9 cellular contexts compared by ENCODE assay signal in genomic region chr10:95308389-95309302, GRCh38. TPM values are rescaled to one million over a fixed set of nuclear protein-coding genes. Genes with fewer than 3 reads are reported as not detected.
DNase-seq lines count a peak whose midpoint lies in the region; ATAC-seq and TF ChIP-seq lines count a peak whose summit lies in the region.
"Had no signal": no experiment of that assay in that cellular context is flagged by ENCODE, and none has a peak within 500 bp of the region (broad histone marks: within the 10 kb centered on the region; RNA-seq: fewer than 3 reads in every experiment).

No MANE protein-coding gene starts in this region.

- no peak overlapping the region for H3K27ac Mint-ChIP-seq in T-helper 17 cell
- H3K27ac Mint-ChIP-seq: dendritic cell treated with granulocyte-macrophage colony-stimulating factor and Interleukin-4, amounts not matched to agents 40 ng/mL and 50 ng/mL, for 4 days had no signal

- H3K9ac ChIP-seq in BLaER1 = no peak overlapping the region; the same call in 1 of the 2 replicates

- no peak for TF ChIP-seq POLR2A in right lobe of liver (IDR thresholded peaks at IDR 0.05)

- H3K27ac ChIP-seq in BLaER1 (peak overlapping the region; percentile 62), brain microvascular endothelial cell (peak overlapping the region; percentile 81), right lobe of liver (peak overlapping the region in 1 of 3 donors; percentile 24), upper lobe of right lung (no peak overlapping the region)

- peaks cover 3% of the 10 kb centered on the region for H3K36me3 Mint-ChIP-seq in T-helper 17 cell (ENCODE audit: low read depth)

- H3K36me3 ChIP-seq in BLaER1 (peaks cover 13% of the 10 kb centered on the region), brain microvascular endothelial cell (replicated peaks) (no peaks in the 10 kb centered on the region), right lobe of liver (peaks cover 0 to 2% (median 0%) of the 10 kb centered on the region in 4 donors), upper lobe of right lung (no peaks in the 10 kb centered on the region)

- DNase-seq in brain microvascular endothelial cell = peak; percentile 98
- DNase-seq in right lobe of liver = peak in 1 of 3 donors; percentile 70
- DNase-seq in upper lobe of right lung = peak; percentile 85
- DNase-seq in stimulated activated CD4-positive, alpha-beta T cell treated with anti-CD3 and anti-CD28 coated beads, Interleukin-4, amount 100 ng/mL, for 4 hours = no peak
- no peak for DNase-seq in T-helper 17 cell

- H3K4me3 ChIP-seq in BLaER1 (no peak overlapping the region), brain microvascular endothelial cell (ENCODE audit: low read depth, low read length) (no peak overlapping the region), right lobe of liver (no peak overlapping the region), upper lobe of right lung (no peak overlapping the region)

- TF ChIP-seq CTCF in brain microvascular endothelial cell (IDR thresholded peaks at IDR 0.05; ENCODE audit: low read depth, low read length, missing control alignments) (no peak), right lobe of liver (IDR thresholded peaks at IDR 0.05) (no peak), upper lobe of right lung (IDR thresholded peaks at IDR 0.05) (no peak)

- peak; percentile 96 for TF ChIP-seq EP300 in Ishikawa (IDR thresholded peaks at IDR 0.05; ENCODE audit: borderline replicate concordance)

- peak; percentile 16; the same call in 1 of the 2 replicates for TF ChIP-seq RAD21 in Ishikawa (IDR thresholded peaks at IDR 0.05; ENCODE audit: low read depth)

- H3K27me3 Mint-ChIP-seq in T-helper 17 cell = peaks cover 9% of the 10 kb centered on the region

- H3K27me3 ChIP-seq in BLaER1 (no peaks in the 10 kb centered on the region), brain microvascular endothelial cell (replicated peaks) (no peaks in the 10 kb centered on the region), right lobe of liver (no peaks in the 10 kb centered on the region), upper lobe of right lung (no peaks in the 10 kb centered on the region)

- WGBS in right lobe of liver (ENCODE audit: insufficient coverage, low coverage, low lambda C conversion rate, missing lambda C conversion rate) = 43% methylated on average over 8 of the region's 8 CpGs

- ATAC-seq in right lobe of liver (peak; percentile 43 to 80 (median 62)), upper lobe of right lung (peak; percentile 90), HG03108 (IDR thresholded peaks at IDR 0.05; ENCODE audit: unreplicated experiment) (no peak), T-helper 17 cell (no peak)

- H3K9me3 ChIP-seq in BLaER1 (no peaks in the 10 kb centered on the region), right lobe of liver (no peaks in the 10 kb centered on the region), upper lobe of right lung (no peaks in the 10 kb centered on the region), T-helper 17 cell (ENCODE audit: control insufficient read depth, low read length, poor library complexity, severe bottlenecking) (no peaks in the 10 kb centered on the region)

- H3K4me1 Mint-ChIP-seq in T-helper 17 cell = peaks cover 2% of the 10 kb centered on the region

- H4K20me1 ChIP-seq in BLaER1 = no peaks in the 10 kb centered on the region

- in situ Hi-C loops in brain microvascular endothelial cell (cut with HindIII; ENCODE audit: low pct_ligation_motif_present, low sequenced_read_pairs) = no loop called here

- no peak overlapping the region for H3K4me3 Mint-ChIP-seq in T-helper 17 cell
- H3K4me3 Mint-ChIP-seq: dendritic cell treated with granulocyte-macrophage colony-stimulating factor and Interleukin-4, amounts not matched to agents 40 ng/mL and 50 ng/mL, for 4 days had no signal

- peak overlapping the region; percentile 68 for H3K4me2 ChIP-seq in BLaER1

- intact Hi-C loops in right lobe of liver (cut with DNase I) (no loop called here), upper lobe of right lung (cut with DNase I) (no loop called here)

- peaks cover 62% of the 10 kb centered on the region for H3K4me1 ChIP-seq in BLaER1
- peaks cover 0 to 2% (median 0%) of the 10 kb centered on the region in 4 donors for H3K4me1 ChIP-seq in right lobe of liver
- peaks cover 32% of the 10 kb centered on the region for H3K4me1 ChIP-seq in upper lobe of right lung

TF ChIP-seq in Ishikawa, 13 proteins besides CTCF, POLR2A, EP300 and RAD21:
- peak; percentile 49; the same call in 1 of the 2 replicates for TF ChIP-seq CEBPB (IDR thresholded peaks at IDR 0.05)
- TF ChIP-seq TCF12 (IDR thresholded peaks at IDR 0.05; ENCODE audit: low read depth) = peak; percentile 96
- TF ChIP-seq, protein P1, sequence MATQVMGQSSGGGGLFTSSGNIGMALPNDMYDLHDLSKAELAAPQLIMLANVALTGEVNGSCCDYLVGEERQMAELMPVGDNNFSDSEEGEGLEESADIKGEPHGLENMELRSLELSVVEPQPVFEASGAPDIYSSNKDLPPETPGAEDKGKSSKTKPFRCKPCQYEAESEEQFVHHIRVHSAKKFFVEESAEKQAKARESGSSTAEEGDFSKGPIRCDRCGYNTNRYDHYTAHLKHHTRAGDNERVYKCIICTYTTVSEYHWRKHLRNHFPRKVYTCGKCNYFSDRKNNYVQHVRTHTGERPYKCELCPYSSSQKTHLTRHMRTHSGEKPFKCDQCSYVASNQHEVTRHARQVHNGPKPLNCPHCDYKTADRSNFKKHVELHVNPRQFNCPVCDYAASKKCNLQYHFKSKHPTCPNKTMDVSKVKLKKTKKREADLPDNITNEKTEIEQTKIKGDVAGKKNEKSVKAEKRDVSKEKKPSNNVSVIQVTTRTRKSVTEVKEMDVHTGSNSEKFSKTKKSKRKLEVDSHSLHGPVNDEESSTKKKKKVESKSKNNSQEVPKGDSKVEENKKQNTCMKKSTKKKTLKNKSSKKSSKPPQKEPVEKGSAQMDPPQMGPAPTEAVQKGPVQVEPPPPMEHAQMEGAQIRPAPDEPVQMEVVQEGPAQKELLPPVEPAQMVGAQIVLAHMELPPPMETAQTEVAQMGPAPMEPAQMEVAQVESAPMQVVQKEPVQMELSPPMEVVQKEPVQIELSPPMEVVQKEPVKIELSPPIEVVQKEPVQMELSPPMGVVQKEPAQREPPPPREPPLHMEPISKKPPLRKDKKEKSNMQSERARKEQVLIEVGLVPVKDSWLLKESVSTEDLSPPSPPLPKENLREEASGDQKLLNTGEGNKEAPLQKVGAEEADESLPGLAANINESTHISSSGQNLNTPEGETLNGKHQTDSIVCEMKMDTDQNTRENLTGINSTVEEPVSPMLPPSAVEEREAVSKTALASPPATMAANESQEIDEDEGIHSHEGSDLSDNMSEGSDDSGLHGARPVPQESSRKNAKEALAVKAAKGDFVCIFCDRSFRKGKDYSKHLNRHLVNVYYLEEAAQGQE (IDR thresholded peaks at IDR 0.05; ENCODE audit: low read depth) = no peak
- peak; percentile 97 for TF ChIP-seq TEAD4 (IDR thresholded peaks at IDR 0.05)
- peak; percentile 87 for TF ChIP-seq FOXM1 (IDR thresholded peaks at IDR 0.05; ENCODE audit: borderline replicate concordance, low read depth)
- TF ChIP-seq CREB1 (IDR thresholded peaks at IDR 0.05; ENCODE audit: low read depth) = no peak
- no peak for TF ChIP-seq YY1 (IDR thresholded peaks at IDR 0.05; ENCODE audit: low read depth)
- peak; percentile 41; the same call in 1 of the 2 replicates for TF ChIP-seq ZBTB7A (IDR thresholded peaks at IDR 0.05; ENCODE audit: low read depth)
- no peak for TF ChIP-seq TAF1 (IDR thresholded peaks at IDR 0.05; ENCODE audit: low read depth)
- TF ChIP-seq, protein P2, sequence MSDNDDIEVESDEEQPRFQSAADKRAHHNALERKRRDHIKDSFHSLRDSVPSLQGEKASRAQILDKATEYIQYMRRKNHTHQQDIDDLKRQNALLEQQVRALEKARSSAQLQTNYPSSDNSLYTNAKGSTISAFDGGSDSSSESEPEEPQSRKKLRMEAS (IDR thresholded peaks at IDR 0.05) = peak; percentile 48
- peak; percentile 34; the same call in 1 of the 2 replicates for TF ChIP-seq USF1 (IDR thresholded peaks at IDR 0.05)
- peak; percentile 100 for TF ChIP-seq NFIC (IDR thresholded peaks at IDR 0.05)
- 0 out of 2 replicates have a peak, but pooled peaks have one; percentile 43 for TF ChIP-seq EGR1 (IDR thresholded peaks at IDR 0.05)

RNA-seq across cellular contexts. Expression of gene PDLIM1, which starts 17.8 kb away (rescaled TPM):
- total RNA-seq in right lobe of liver (100 to 1,000 TPM in 1 of 6 experiments, 10 to 100 TPM in 5; 63.9 to 105 (median 82.1) TPM), upper lobe of right lung (190 TPM), T-helper 17 cell (10 to 100 TPM in 1 of 2 donors, 1 to 10 TPM in 1; 8.3 to 44.4 TPM)

Comparison
In these comparisons a context has a peak if more than half of its experiments do, and no peak if none do; other contexts are left out.
1. DNase-seq: peak in brain microvascular endothelial cell (single experiment) and upper lobe of right lung (single experiment); none in stimulated activated CD4-positive, alpha-beta T cell treated with anti-CD3 and anti-CD28 coated beads, Interleukin-4, amount 100 ng/mL, for 4 hours (0 of 2) and T-helper 17 cell (0 of 3).
2. ATAC-seq: peak in right lobe of liver (4 of 4) and upper lobe of right lung (single experiment); none in HG03108 (single experiment) and T-helper 17 cell (single experiment).